ENCODE assay signal across 8 cellular contexts in the genomic region with DNA sequence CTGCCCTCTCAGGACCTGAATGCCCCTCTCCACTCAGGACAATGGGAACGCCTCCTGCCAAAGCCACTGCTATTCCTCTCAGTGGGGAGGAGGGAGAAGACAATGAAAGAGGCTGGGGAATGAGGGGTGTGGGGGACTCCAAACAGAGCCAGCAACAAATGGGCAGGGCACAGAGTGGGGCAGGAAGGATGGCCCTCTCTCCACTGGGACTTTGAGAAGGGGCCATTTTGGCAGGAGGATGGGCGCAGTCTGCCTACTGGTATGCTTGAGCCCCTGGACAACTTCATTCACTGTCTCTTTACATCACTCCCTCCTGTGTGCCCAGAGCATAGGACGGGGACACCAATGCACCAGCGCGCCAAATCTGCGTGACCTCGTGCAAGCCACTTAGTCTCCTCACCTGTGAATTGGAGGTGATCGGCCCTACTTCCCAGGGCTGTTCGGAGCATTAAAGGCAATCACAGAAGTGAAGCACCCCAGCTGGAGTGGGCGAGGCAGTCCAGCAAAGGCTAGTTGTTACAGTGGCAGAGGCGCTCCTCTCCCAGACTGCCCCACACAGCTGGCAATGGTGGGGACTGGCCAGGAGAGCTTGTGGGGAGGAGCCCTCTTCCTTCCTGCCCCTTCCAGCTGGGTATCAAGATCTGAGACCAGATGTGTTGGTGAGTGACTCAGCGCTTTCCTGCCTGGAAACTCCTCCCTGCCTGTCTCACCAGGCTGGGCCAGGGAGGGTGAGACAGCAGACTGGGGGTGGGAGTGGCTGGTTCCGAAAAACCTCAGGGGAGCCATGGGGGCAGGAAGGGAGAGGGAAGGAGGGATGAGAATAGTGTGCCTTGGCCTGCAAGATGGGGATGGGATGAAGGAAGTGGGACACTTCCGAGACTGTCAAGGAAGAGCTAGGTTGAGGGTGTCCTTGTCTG. TPM values are rescaled to one million over a fixed set of nuclear protein-coding genes. Genes with fewer than 3 reads are reported as not detected.
DNase-seq lines count a peak whose midpoint lies in the region; ATAC-seq and TF ChIP-seq lines count a peak whose summit lies in the region.

No MANE protein-coding gene starts in this region.

- no peak overlapping the region for H3K4me3 ChIP-seq in coronary artery
- H3K4me3 ChIP-seq in naive thymus-derived CD4-positive, alpha-beta T cell (ENCODE audit: low read length): no peak overlapping the region

- H3K4me3 Mint-ChIP-seq in naive thymus-derived CD4-positive, alpha-beta T cell: peak overlapping the region in 1 of 10 donors; percentile 33

- peaks cover 0 to 2% (median 0%) of the 10 kb centered on the region in 11 donors for H3K9me3 Mint-ChIP-seq in naive thymus-derived CD4-positive, alpha-beta T cell

- CTCF ChIA-PET in naive thymus-derived CD4-positive, alpha-beta T cell (lab: Charles Lee): interaction anchor here (0.6 kb wide), 1 partner anchor 49 kb away, joined by 4 read pairs; no protein-coding TSS in a partner anchor

- H3K4me1 ChIP-seq in naive thymus-derived CD4-positive, alpha-beta T cell (ENCODE audit: control insufficient read depth in 2 of 2, insufficient read depth in 2 of 2, low read length in 2 of 2): no peaks in the 10 kb centered on the region

- H3K27ac ChIP-seq in coronary artery: peak overlapping the region in 1 of 2 donors; percentile 45
- H3K27ac ChIP-seq in naive thymus-derived CD4-positive, alpha-beta T cell (ENCODE audit: low read depth, low read length): no peak overlapping the region

- TF ChIP-seq CTCF in coronary artery (IDR thresholded peaks at IDR 0.05) (no peak), GM20000 (IDR thresholded peaks at IDR 0.05; ENCODE audit: extremely low read depth, missing control alignments) (no peak)

- peak; percentile 69 for ATAC-seq in naive thymus-derived CD4-positive, alpha-beta T cell

- peak; percentile 48 for DNase-seq in stimulated activated CD4-positive, alpha-beta T cell treated with anti-CD3 and anti-CD28 coated beads, Interleukin-15, amount 100 ng/mL, for 24 hours
- DNase-seq in stimulated activated CD4-positive, alpha-beta T cell treated with anti-CD3 and anti-CD28 coated beads, Interleukin-2, amount 100 ng/mL, for 48 hours: no peak
- peak; percentile 92 for DNase-seq in RPMI8226
- DNase-seq in coronary artery (ENCODE audit: low spot score): peak; percentile 79
- peak in 1 of 9 donors; percentile 40 for DNase-seq in naive thymus-derived CD4-positive, alpha-beta T cell
- DNase-seq in C1 segment of cervical spinal cord (lab: John Stamatoyannopoulos, UW): no peak
- DNase-seq in GM20000 (ENCODE audit: low spot score): no peak
- no peak for DNase-seq in activated CD8-positive, alpha-beta memory T cell treated with anti-CD3 and anti-CD28 coated beads for 24 hours

- POLR2A ChIA-PET in naive thymus-derived CD4-positive, alpha-beta T cell (lab: Charles Lee): no interaction called here

- peaks cover 0 to 1% (median 0%) of the 10 kb centered on the region in 5 donors for H3K36me3 Mint-ChIP-seq in naive thymus-derived CD4-positive, alpha-beta T cell

- no peaks in the 10 kb centered on the region for H3K27me3 ChIP-seq in naive thymus-derived CD4-positive, alpha-beta T cell (ENCODE audit: control insufficient read depth in 2 of 2, insufficient read depth in 2 of 2, low read length in 2 of 2)

- intact Hi-C loops in naive thymus-derived CD4-positive, alpha-beta T cell (cut with micrococcal nuclease): no loop called here

- H3K9me3 ChIP-seq in naive thymus-derived CD4-positive, alpha-beta T cell (ENCODE audit: control insufficient read depth in 2 of 3, low read length in 3 of 3): no peaks in the 10 kb centered on the region

- H3K27me3 Mint-ChIP-seq in naive thymus-derived CD4-positive, alpha-beta T cell: peaks cover 0 to 18% (median 7%) of the 10 kb centered on the region in 5 donors

- H3K4me1 Mint-ChIP-seq in naive thymus-derived CD4-positive, alpha-beta T cell: peaks cover 0 to 14% (median 6%) of the 10 kb centered on the region in 7 donors

- H3K27ac Mint-ChIP-seq in naive thymus-derived CD4-positive, alpha-beta T cell: peak overlapping the region in 2 of 9 donors; percentile 41 to 79

- no peaks in the 10 kb centered on the region for H3K36me3 ChIP-seq in naive thymus-derived CD4-positive, alpha-beta T cell (ENCODE audit: control insufficient read depth in 2 of 3, insufficient read depth in 3 of 3, low read length in 3 of 3)

RNA-seq across cellular contexts. Expression of gene SYNC, which starts 22.4 kb away (rescaled TPM):
- total RNA-seq in naive thymus-derived CD4-positive, alpha-beta T cell: not detected
- not detected for polyA plus RNA-seq in naive thymus-derived CD4-positive, alpha-beta T cell

Comparison
In these comparisons a context has a peak if more than half of its experiments do, and no peak if none do; other contexts are left out.
1. DNase-seq: peak in stimulated activated CD4-positive, alpha-beta T cell treated with anti-CD3 and anti-CD28 coated beads, Interleukin-15, amount 100 ng/mL, for 24 hours (single experiment), RPMI8226 (single experiment) and coronary artery (single experiment); none in stimulated activated CD4-positive, alpha-beta T cell treated with anti-CD3 and anti-CD28 coated beads, Interleukin-2, amount 100 ng/mL, for 48 hours (0 of 2), C1 segment of cervical spinal cord (0 of 14), GM20000 (single experiment) and activated CD8-positive, alpha-beta memory T cell treated with anti-CD3 and anti-CD28 coated beads for 24 hours (single experiment).